ENCODE assay signal across 18 cellular contexts in genomic region chr4:3873446-3874415, GRCh38.
A peak's percentile ranks its signal among the peaks of the same experiment; 100 is the strongest.
DNase-seq lines count a peak whose midpoint lies in the region; ATAC-seq and TF ChIP-seq lines count a peak whose summit lies in the region.
"Had no signal": no experiment of that assay in that cellular context is flagged by ENCODE, and none has a peak within 500 bp of the region (broad histone marks: within the 10 kb centered on the region; RNA-seq: fewer than 3 reads in every experiment).

No MANE protein-coding gene starts in this region.

- peaks cover 19% of the 10 kb centered on the region for H3K36me3 Mint-ChIP-seq in natural killer cell treated with Interleukin-12 subunit alpha and Interleukin-12 subunit beta and Interleukin-15 and Interleukin-18, amount 100 ng/mL, for 72 hours
- peaks cover 13% of the 10 kb centered on the region for H3K36me3 Mint-ChIP-seq in natural killer cell
- H3K36me3 Mint-ChIP-seq: activated naive CD8-positive, alpha-beta T cell treated with anti-CD3 and anti-CD28 coated beads for 36 hours had no signal

- peak overlapping the region in 1 of 2 donors; percentile 30 for H3K27ac Mint-ChIP-seq in natural killer cell treated with Interleukin-12 subunit alpha and Interleukin-12 subunit beta and Interleukin-15 and Interleukin-18, amount 100 ng/mL, for 72 hours
- no peak overlapping the region for H3K27ac Mint-ChIP-seq in natural killer cell
- H3K27ac Mint-ChIP-seq: activated naive CD8-positive, alpha-beta T cell treated with anti-CD3 and anti-CD28 coated beads for 36 hours had no signal

- peaks cover 80% of the 10 kb centered on the region for H3K27me3 ChIP-seq in iPS-20b (ENCODE audit: insufficient read depth, low read length)

- no peaks in the 10 kb centered on the region for H3K36me3 ChIP-seq in iPS-20b (ENCODE audit: insufficient read depth, low read depth, low read length)
- H3K36me3 ChIP-seq: cardiac muscle cell had no signal

- no peak overlapping the region for H3K4me3 Mint-ChIP-seq in natural killer cell treated with Interleukin-12 subunit alpha and Interleukin-12 subunit beta and Interleukin-15 and Interleukin-18, amount 100 ng/mL, for 72 hours
- H3K4me3 Mint-ChIP-seq in natural killer cell, result no peak overlapping the region
- H3K4me3 Mint-ChIP-seq: activated naive CD8-positive, alpha-beta T cell treated with anti-CD3 and anti-CD28 coated beads for 36 hours had no signal

- no peak for ATAC-seq in natural killer cell treated with Interleukin-12 subunit alpha and Interleukin-12 subunit beta and Interleukin-15 and Interleukin-18, amount 100 ng/mL, for 72 hours
- ATAC-seq in natural killer cell, result no peak

- H3K4me3 ChIP-seq in iPS-20b (ENCODE audit: low read length), result peak overlapping the region; percentile 48; the same call in 1 of the 2 replicates
- H3K4me3 ChIP-seq: cardiac muscle cell had no signal

- H3K9me3 Mint-ChIP-seq in natural killer cell treated with Interleukin-12 subunit alpha and Interleukin-12 subunit beta and Interleukin-15 and Interleukin-18, amount 100 ng/mL, for 72 hours, result no peaks in the 10 kb centered on the region
- peaks cover 0 to 2% of the 10 kb centered on the region in 2 donors for H3K9me3 Mint-ChIP-seq in natural killer cell

- DNase-seq in natural killer cell treated with Interleukin-12 subunit alpha and Interleukin-12 subunit beta and Interleukin-15 and Interleukin-18, amount 100 ng/mL, for 72 hours (ENCODE audit: low spot score), result peak; percentile 51
- DNase-seq in natural killer cell (no peak), NCI-H82 treated with DMSO at 0.1 percent for 48 hours (lab: John Stamatoyannopoulos, UW; ENCODE audit: unreplicated experiment) (peak; percentile 10), NK-92 (lab: John Stamatoyannopoulos, UW; ENCODE audit: unreplicated experiment) (no peak), pons (ENCODE audit: low spot score) (no peak), Ammon's horn (ENCODE audit: low spot score) (no peak), LoVo (ENCODE audit: low spot score) (no peak)
- DNase-seq: activated CD8-positive, alpha-beta memory T cell treated with anti-CD3 and anti-CD28 coated beads, Interleukin-2, amount 50 U/mL, for 48 hours; activated naive CD8-positive, alpha-beta T cell treated with anti-CD3 and anti-CD28 coated beads for 36 hours; effector memory CD4-positive, alpha-beta T cell; HCEC 1CT; KG1; NCI-H1105 treated with DMSO at 0.1 percent for 48 hours; nucleus accumbens; small intestine; stimulated activated naive CD4-positive, alpha-beta T cell treated with Interleukin-2 at 50 U/mL for 16 hours had no signal

- H3K9me3 ChIP-seq in iPS-20b (ENCODE audit: insufficient read depth, low read depth, low read length), result peaks cover 6% of the 10 kb centered on the region; the same call in 1 of the 2 replicates

- no peaks in the 10 kb centered on the region; the same call in 1 of the 2 replicates for H3K4me1 ChIP-seq in iPS-20b (ENCODE audit: insufficient read depth, low read length)

- no peak for TF ChIP-seq CTCF in natural killer cell (IDR thresholded peaks at IDR 0.05)

- no peak overlapping the region for H3K27ac ChIP-seq in iPS-20b (ENCODE audit: low read length)
- H3K27ac ChIP-seq: cardiac muscle cell had no signal

- peaks cover 15 to 21% of the 10 kb centered on the region in 2 donors for H3K4me1 Mint-ChIP-seq in natural killer cell treated with Interleukin-12 subunit alpha and Interleukin-12 subunit beta and Interleukin-15 and Interleukin-18, amount 100 ng/mL, for 72 hours (ENCODE audit: low read depth in 2 of 2)
- H3K4me1 Mint-ChIP-seq in natural killer cell, result peaks cover 14 to 31% of the 10 kb centered on the region in 2 donors

- intact Hi-C loops in natural killer cell (cut with micrococcal nuclease), result no loop called here

- H3K9ac ChIP-seq in iPS-20b (ENCODE audit: low read depth, low read length), result no peak overlapping the region

- peaks cover 44 to 46% of the 10 kb centered on the region in 2 donors for H3K27me3 Mint-ChIP-seq in natural killer cell treated with Interleukin-12 subunit alpha and Interleukin-12 subunit beta and Interleukin-15 and Interleukin-18, amount 100 ng/mL, for 72 hours
- peaks cover 62 to 65% of the 10 kb centered on the region in 2 donors for H3K27me3 Mint-ChIP-seq in natural killer cell (ENCODE audit: low read depth in 2 of 2)

Comparison
In these comparisons a context has a peak if more than half of its experiments do, and no peak if none do; other contexts are left out.
1. DNase-seq: peak in natural killer cell treated with Interleukin-12 subunit alpha and Interleukin-12 subunit beta and Interleukin-15 and Interleukin-18, amount 100 ng/mL, for 72 hours (single experiment) and NCI-H82 treated with DMSO at 0.1 percent for 48 hours (single experiment); none in natural killer cell (single experiment), NK-92 (single experiment), pons (single experiment), Ammon's horn (single experiment) and LoVo (single experiment).